28 cellular contexts compared by ENCODE assay signal in the genomic region with DNA sequence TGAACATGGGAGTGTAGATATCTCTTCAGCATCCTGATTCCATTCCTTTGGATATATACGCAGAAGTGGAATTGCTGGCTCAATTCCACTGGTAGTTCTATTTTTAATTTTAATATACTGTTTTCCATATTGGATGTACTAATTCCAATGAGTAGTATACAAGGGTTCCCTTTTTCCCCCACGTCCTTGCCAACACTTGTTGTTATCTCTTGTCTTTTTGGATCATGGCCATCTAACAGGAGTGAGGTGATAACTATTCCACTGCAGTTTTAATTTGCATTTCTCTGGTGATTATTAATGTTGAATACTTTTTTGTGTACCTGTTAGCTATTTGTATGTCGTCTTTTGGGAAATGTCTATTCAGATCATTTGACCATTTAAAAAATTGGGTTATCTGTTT.
"Had no signal": no experiment of that assay in that cellular context is flagged by ENCODE, and none has a peak within 500 bp of the region (broad histone marks: within the 10 kb centered on the region; RNA-seq: fewer than 3 reads in every experiment).

No MANE protein-coding gene starts in this region.

- H3K4me3 Mint-ChIP-seq: activated CD4-positive, alpha-beta memory T cell treated with anti-CD3 and anti-CD28 coated beads for 36 hours; activated CD4-positive, alpha-beta T cell treated with anti-CD3 and anti-CD28 coated beads for 36 hours; activated CD4-positive, alpha-beta T cell treated with anti-CD3 and anti-CD28 coated beads, Interleukin-2, amount 10 ng/mL, durations not matched to agents 24 days and 14 days; activated CD8-positive, alpha-beta memory T cell treated with anti-CD3 and anti-CD28 coated beads, Interleukin-2, amount 10 ng/mL, durations not matched to agents 7 days and 5 days; activated CD8-positive, alpha-beta T cell treated with anti-CD3 and anti-CD28 coated beads, Interleukin-2, amount 10 ng/mL, durations not matched to agents 7 days and 5 days; activated naive CD8-positive, alpha-beta T cell treated with anti-CD3 and anti-CD28 coated beads, Interleukin-2, amount 10 ng/mL, durations not matched to agents 7 days and 5 days; activated T-cell treated with anti-CD3 and anti-CD28 coated beads, Interleukin-2, amount 50 U/mL, for 24 hours; activated T-helper 17 cell treated with anti-CD3 and anti-CD28 coated beads, Interleukin-2, amount 50 U/mL, for 72 hours; brain; endodermal cell had no signal

- DNase-seq: activated CD4-positive, alpha-beta memory T cell treated with anti-CD3 and anti-CD28 coated beads for 36 hours; activated CD4-positive, alpha-beta T cell treated with anti-CD3 and anti-CD28 coated beads for 36 hours; activated CD4-positive, alpha-beta T cell treated with anti-CD3 and anti-CD28 coated beads, Interleukin-2, amount 10 ng/mL, durations not matched to agents 24 days and 14 days; activated CD4-positive, CD25-positive, alpha-beta regulatory T cell; activated CD4-positive, CD25-positive, alpha-beta regulatory T cell treated with anti-CD3 and anti-CD28 coated beads, Interleukin-2, amount 50 U/mL, for 72 hours; activated CD8-positive, alpha-beta memory T cell treated with anti-CD3 and anti-CD28 coated beads, Interleukin-2, amount 10 ng/mL, durations not matched to agents 7 days and 5 days; activated CD8-positive, alpha-beta memory T cell treated with anti-CD3 and anti-CD28 coated beads, Interleukin-2, amount 50 U/mL, for 4 hours; activated CD8-positive, alpha-beta T cell treated with anti-CD3 and anti-CD28 coated beads, Interleukin-2, amount 10 ng/mL, durations not matched to agents 7 days and 5 days; activated effector memory CD4-positive, alpha-beta T cell treated with Interleukin-2 at 50 U/mL for 16 hours; activated gamma-delta T cell treated with Interleukin-2 at 50 U/mL for 16 hours; activated naive CD4-positive, alpha-beta T cell treated with Interleukin-2 at 50 U/mL for 16 hours; activated naive CD8-positive, alpha-beta T cell treated with anti-CD3 and anti-CD28 coated beads, Interleukin-2, amount 10 ng/mL, durations not matched to agents 7 days and 5 days; activated T-cell treated with anti-CD3 and anti-CD28 coated beads, Interleukin-2, amount 50 U/mL, for 24 hours; central memory CD4-positive, alpha-beta T cell; cerebellar nuclear complex; colonic mucosa; effector CD8-positive, alpha-beta T cell; endodermal cell; foreskin fibroblast; head of caudate nucleus; T-helper 2 cell had no signal

- H3K27me3 Mint-ChIP-seq: activated CD4-positive, alpha-beta memory T cell treated with anti-CD3 and anti-CD28 coated beads for 36 hours; activated CD4-positive, alpha-beta T cell treated with anti-CD3 and anti-CD28 coated beads for 36 hours; activated CD4-positive, alpha-beta T cell treated with anti-CD3 and anti-CD28 coated beads, Interleukin-2, amount 10 ng/mL, durations not matched to agents 24 days and 14 days; activated CD8-positive, alpha-beta memory T cell treated with anti-CD3 and anti-CD28 coated beads, Interleukin-2, amount 10 ng/mL, durations not matched to agents 7 days and 5 days; activated naive CD8-positive, alpha-beta T cell treated with anti-CD3 and anti-CD28 coated beads, Interleukin-2, amount 10 ng/mL, durations not matched to agents 7 days and 5 days; activated T-cell treated with anti-CD3 and anti-CD28 coated beads, Interleukin-2, amount 50 U/mL, for 24 hours; activated T-helper 17 cell treated with anti-CD3 and anti-CD28 coated beads, Interleukin-2, amount 50 U/mL, for 72 hours; brain had no signal

- H3K36me3 ChIP-seq: ascending aorta, breast epithelium, cardiac muscle cell, colonic mucosa had no signal

- H3K4me3 ChIP-seq: ascending aorta, breast epithelium, cardiac muscle cell, colonic mucosa had no signal

- H3K9me3 Mint-ChIP-seq: activated CD4-positive, alpha-beta memory T cell treated with anti-CD3 and anti-CD28 coated beads for 36 hours; activated CD4-positive, alpha-beta T cell treated with anti-CD3 and anti-CD28 coated beads, Interleukin-2, amount 10 ng/mL, durations not matched to agents 24 days and 14 days; activated naive CD4-positive, alpha-beta T cell treated with anti-CD3 and anti-CD28 coated beads, Interleukin-2, amount 50 U/mL, for 72 hours; activated naive CD8-positive, alpha-beta T cell treated with anti-CD3 and anti-CD28 coated beads, Interleukin-2, amount 10 ng/mL, durations not matched to agents 7 days and 5 days; activated T-cell treated with anti-CD3 and anti-CD28 coated beads, Interleukin-2, amount 50 U/mL, for 24 hours; activated T-helper 17 cell treated with anti-CD3 and anti-CD28 coated beads, Interleukin-2, amount 50 U/mL, for 72 hours; endodermal cell had no signal

- H3K27me3 ChIP-seq: ascending aorta, breast epithelium, cardiac muscle cell, colonic mucosa had no signal

- H3K9me3 ChIP-seq: ascending aorta, breast epithelium, colonic mucosa had no signal

- H3K27ac Mint-ChIP-seq: activated CD4-positive, alpha-beta memory T cell treated with anti-CD3 and anti-CD28 coated beads for 36 hours; activated CD4-positive, alpha-beta T cell treated with anti-CD3 and anti-CD28 coated beads for 36 hours; activated CD4-positive, alpha-beta T cell treated with anti-CD3 and anti-CD28 coated beads, Interleukin-2, amount 10 ng/mL, durations not matched to agents 24 days and 14 days; activated CD8-positive, alpha-beta memory T cell treated with anti-CD3 and anti-CD28 coated beads, Interleukin-2, amount 10 ng/mL, durations not matched to agents 7 days and 5 days; activated CD8-positive, alpha-beta T cell treated with anti-CD3 and anti-CD28 coated beads, Interleukin-2, amount 10 ng/mL, durations not matched to agents 7 days and 5 days; activated naive CD4-positive, alpha-beta T cell treated with anti-CD3 and anti-CD28 coated beads, Interleukin-2, amount 50 U/mL, for 72 hours; activated naive CD8-positive, alpha-beta T cell treated with anti-CD3 and anti-CD28 coated beads, Interleukin-2, amount 10 ng/mL, durations not matched to agents 7 days and 5 days; activated T-cell treated with anti-CD3 and anti-CD28 coated beads, Interleukin-2, amount 50 U/mL, for 24 hours; activated T-helper 17 cell treated with anti-CD3 and anti-CD28 coated beads, Interleukin-2, amount 50 U/mL, for 72 hours; brain; endodermal cell had no signal

- H3K27ac ChIP-seq: ascending aorta, breast epithelium, cardiac muscle cell, colonic mucosa had no signal

- ATAC-seq: activated CD8-positive, alpha-beta memory T cell treated with anti-CD3 and anti-CD28 coated beads, Interleukin-2, amount 10 ng/mL, durations not matched to agents 7 days and 5 days; activated CD8-positive, alpha-beta T cell treated with anti-CD3 and anti-CD28 coated beads, Interleukin-2, amount 10 ng/mL, durations not matched to agents 7 days and 5 days; activated T-helper 17 cell treated with anti-CD3 and anti-CD28 coated beads, Interleukin-2, amount 50 U/mL, for 72 hours; esophagus mucosa had no signal

- H3K36me3 Mint-ChIP-seq: activated naive CD4-positive, alpha-beta T cell treated with anti-CD3 and anti-CD28 coated beads, Interleukin-2, amount 50 U/mL, for 72 hours had no signal

- H3K4me1 ChIP-seq: breast epithelium had no signal
